In the genomic region with DNA sequence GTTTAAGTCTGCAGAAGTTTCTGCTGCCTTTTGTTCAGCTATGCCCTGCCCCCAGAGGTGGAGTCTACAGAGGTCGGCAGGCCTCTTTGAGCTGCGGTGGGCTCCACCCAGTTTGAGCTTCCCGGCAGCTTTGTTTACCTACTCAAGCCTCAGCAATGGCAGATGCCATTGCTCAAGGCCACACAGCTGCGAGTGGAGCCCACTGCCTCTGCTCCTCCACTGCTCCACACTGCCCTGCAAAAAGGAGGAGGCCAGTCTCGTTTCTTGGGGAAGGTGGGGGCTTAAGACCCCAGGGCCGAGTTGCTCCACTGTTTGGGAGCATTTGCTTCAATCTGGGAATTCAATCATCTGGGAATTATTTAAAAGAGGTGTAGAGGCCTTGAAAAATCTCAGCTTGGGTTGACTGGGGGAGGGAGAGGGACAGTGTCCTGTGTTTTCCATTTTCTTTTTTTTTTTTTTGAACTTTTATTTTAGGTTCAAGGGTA, we compare ENCODE assay signal across 1 cellular context.
TF ChIP-seq lines count a peak whose summit lies in the region.

No MANE protein-coding gene starts in this region.

TF ChIP-seq in HepG2, 621 proteins besides CTCF, POLR2A, EP300 and RAD21 (continued from another document and continues in another):
- TF ChIP-seq, protein P1, sequence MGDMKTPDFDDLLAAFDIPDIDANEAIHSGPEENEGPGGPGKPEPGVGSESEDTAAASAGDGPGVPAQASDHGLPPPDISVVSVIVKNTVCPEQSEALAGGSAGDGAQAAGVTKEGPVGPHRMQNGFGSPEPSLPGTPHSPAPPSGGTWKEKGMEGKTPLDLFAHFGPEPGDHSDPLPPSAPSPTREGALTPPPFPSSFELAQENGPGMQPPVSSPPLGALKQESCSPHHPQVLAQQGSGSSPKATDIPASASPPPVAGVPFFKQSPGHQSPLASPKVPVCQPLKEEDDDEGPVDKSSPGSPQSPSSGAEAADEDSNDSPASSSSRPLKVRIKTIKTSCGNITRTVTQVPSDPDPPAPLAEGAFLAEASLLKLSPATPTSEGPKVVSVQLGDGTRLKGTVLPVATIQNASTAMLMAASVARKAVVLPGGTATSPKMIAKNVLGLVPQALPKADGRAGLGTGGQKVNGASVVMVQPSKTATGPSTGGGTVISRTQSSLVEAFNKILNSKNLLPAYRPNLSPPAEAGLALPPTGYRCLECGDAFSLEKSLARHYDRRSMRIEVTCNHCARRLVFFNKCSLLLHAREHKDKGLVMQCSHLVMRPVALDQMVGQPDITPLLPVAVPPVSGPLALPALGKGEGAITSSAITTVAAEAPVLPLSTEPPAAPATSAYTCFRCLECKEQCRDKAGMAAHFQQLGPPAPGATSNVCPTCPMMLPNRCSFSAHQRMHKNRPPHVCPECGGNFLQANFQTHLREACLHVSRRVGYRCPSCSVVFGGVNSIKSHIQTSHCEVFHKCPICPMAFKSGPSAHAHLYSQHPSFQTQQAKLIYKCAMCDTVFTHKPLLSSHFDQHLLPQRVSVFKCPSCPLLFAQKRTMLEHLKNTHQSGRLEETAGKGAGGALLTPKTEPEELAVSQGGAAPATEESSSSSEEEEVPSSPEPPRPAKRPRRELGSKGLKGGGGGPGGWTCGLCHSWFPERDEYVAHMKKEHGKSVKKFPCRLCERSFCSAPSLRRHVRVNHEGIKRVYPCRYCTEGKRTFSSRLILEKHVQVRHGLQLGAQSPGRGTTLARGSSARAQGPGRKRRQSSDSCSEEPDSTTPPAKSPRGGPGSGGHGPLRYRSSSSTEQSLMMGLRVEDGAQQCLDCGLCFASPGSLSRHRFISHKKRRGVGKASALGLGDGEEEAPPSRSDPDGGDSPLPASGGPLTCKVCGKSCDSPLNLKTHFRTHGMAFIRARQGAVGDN (CRISPR knock-in tag; IDR thresholded peaks at IDR 0.05): peak; percentile 79
- TF ChIP-seq, protein P2, sequence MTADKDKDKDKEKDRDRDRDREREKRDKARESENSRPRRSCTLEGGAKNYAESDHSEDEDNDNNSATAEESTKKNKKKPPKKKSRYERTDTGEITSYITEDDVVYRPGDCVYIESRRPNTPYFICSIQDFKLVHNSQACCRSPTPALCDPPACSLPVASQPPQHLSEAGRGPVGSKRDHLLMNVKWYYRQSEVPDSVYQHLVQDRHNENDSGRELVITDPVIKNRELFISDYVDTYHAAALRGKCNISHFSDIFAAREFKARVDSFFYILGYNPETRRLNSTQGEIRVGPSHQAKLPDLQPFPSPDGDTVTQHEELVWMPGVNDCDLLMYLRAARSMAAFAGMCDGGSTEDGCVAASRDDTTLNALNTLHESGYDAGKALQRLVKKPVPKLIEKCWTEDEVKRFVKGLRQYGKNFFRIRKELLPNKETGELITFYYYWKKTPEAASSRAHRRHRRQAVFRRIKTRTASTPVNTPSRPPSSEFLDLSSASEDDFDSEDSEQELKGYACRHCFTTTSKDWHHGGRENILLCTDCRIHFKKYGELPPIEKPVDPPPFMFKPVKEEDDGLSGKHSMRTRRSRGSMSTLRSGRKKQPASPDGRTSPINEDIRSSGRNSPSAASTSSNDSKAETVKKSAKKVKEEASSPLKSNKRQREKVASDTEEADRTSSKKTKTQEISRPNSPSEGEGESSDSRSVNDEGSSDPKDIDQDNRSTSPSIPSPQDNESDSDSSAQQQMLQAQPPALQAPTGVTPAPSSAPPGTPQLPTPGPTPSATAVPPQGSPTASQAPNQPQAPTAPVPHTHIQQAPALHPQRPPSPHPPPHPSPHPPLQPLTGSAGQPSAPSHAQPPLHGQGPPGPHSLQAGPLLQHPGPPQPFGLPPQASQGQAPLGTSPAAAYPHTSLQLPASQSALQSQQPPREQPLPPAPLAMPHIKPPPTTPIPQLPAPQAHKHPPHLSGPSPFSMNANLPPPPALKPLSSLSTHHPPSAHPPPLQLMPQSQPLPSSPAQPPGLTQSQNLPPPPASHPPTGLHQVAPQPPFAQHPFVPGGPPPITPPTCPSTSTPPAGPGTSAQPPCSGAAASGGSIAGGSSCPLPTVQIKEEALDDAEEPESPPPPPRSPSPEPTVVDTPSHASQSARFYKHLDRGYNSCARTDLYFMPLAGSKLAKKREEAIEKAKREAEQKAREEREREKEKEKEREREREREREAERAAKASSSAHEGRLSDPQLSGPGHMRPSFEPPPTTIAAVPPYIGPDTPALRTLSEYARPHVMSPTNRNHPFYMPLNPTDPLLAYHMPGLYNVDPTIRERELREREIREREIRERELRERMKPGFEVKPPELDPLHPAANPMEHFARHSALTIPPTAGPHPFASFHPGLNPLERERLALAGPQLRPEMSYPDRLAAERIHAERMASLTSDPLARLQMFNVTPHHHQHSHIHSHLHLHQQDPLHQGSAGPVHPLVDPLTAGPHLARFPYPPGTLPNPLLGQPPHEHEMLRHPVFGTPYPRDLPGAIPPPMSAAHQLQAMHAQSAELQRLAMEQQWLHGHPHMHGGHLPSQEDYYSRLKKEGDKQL (CRISPR knock-in tag; IDR thresholded peaks at IDR 0.05; ENCODE audit: low read depth): no peak
- TF ChIP-seq GPN1 (CRISPR knock-in tag; IDR thresholded peaks at IDR 0.05; ENCODE audit: borderline replicate concordance): no peak
- peak; percentile 69 for TF ChIP-seq CEBPB (IDR thresholded peaks at IDR 0.05; ENCODE audit: borderline replicate concordance, low read depth, low read length)
- peak; percentile 65; the same call in 1 of the 2 replicates for TF ChIP-seq ZNF792 (CRISPR knock-in tag; IDR thresholded peaks at IDR 0.05)
- no peak for TF ChIP-seq ZBTB8A (CRISPR knock-in tag; IDR thresholded peaks at IDR 0.05; ENCODE audit: borderline replicate concordance, low read depth)
- peak; percentile 84 for TF ChIP-seq ISL2 (CRISPR knock-in tag; IDR thresholded peaks at IDR 0.05)
- no peak for TF ChIP-seq NFYC (CRISPR knock-in tag; IDR thresholded peaks at IDR 0.05)
- TF ChIP-seq ELF3 (CRISPR knock-in tag; IDR thresholded peaks at IDR 0.05): peak; percentile 41; the same call in 1 of the 2 replicates
- TF ChIP-seq, protein P3, sequence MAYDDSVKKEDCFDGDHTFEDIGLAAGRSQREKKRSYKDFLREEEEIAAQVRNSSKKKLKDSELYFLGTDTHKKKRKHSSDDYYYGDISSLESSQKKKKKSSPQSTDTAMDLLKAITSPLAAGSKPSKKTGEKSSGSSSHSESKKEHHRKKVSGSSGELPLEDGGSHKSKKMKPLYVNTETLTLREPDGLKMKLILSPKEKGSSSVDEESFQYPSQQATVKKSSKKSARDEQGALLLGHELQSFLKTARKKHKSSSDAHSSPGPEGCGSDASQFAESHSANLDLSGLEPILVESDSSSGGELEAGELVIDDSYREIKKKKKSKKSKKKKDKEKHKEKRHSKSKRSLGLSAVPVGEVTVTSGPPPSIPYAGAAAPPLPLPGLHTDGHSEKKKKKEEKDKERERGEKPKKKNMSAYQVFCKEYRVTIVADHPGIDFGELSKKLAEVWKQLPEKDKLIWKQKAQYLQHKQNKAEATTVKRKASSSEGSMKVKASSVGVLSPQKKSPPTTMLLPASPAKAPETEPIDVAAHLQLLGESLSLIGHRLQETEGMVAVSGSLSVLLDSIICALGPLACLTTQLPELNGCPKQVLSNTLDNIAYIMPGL (CRISPR knock-in tag; IDR thresholded peaks at IDR 0.05; ENCODE audit: borderline replicate concordance in 1 of 2, low read depth in 1 of 2): peak; percentile 29 to 48; a peak in 1 of 4 replicates
- TF ChIP-seq, protein P4, sequence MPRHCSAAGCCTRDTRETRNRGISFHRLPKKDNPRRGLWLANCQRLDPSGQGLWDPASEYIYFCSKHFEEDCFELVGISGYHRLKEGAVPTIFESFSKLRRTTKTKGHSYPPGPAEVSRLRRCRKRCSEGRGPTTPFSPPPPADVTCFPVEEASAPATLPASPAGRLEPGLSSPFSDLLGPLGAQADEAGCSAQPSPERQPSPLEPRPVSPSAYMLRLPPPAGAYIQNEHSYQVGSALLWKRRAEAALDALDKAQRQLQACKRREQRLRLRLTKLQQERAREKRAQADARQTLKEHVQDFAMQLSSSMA (CRISPR knock-in tag; IDR thresholded peaks at IDR 0.05): no peak
- peak; percentile 53; the same call in 1 of the 2 replicates for TF ChIP-seq TARDBP (CRISPR knock-in tag; IDR thresholded peaks at IDR 0.05)
- TF ChIP-seq ZNF678 (CRISPR knock-in tag; IDR thresholded peaks at IDR 0.05): 0 out of 2 replicates have a peak, but pooled peaks have one; percentile 48
- TF ChIP-seq ZFP1 (CRISPR knock-in tag; IDR thresholded peaks at IDR 0.05): no peak
- TF ChIP-seq TBX2 (CRISPR knock-in tag; IDR thresholded peaks at IDR 0.05; ENCODE audit: borderline replicate concordance): peak; percentile 88
- TF ChIP-seq MXD4 (CRISPR knock-in tag; IDR thresholded peaks at IDR 0.05): peak; percentile 60; the same call in 1 of the 2 replicates
- 0 out of 2 replicates have a peak, but pooled peaks have one; percentile 25 for TF ChIP-seq STAT5B (CRISPR knock-in tag; IDR thresholded peaks at IDR 0.05)
- peak; percentile 79 for TF ChIP-seq RXRB (CRISPR knock-in tag; IDR thresholded peaks at IDR 0.05; ENCODE audit: borderline replicate concordance)
- TF ChIP-seq, protein P5, sequence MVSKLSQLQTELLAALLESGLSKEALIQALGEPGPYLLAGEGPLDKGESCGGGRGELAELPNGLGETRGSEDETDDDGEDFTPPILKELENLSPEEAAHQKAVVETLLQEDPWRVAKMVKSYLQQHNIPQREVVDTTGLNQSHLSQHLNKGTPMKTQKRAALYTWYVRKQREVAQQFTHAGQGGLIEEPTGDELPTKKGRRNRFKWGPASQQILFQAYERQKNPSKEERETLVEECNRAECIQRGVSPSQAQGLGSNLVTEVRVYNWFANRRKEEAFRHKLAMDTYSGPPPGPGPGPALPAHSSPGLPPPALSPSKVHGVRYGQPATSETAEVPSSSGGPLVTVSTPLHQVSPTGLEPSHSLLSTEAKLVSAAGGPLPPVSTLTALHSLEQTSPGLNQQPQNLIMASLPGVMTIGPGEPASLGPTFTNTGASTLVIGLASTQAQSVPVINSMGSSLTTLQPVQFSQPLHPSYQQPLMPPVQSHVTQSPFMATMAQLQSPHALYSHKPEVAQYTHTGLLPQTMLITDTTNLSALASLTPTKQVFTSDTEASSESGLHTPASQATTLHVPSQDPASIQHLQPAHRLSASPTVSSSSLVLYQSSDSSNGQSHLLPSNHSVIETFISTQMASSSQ (IDR thresholded peaks at IDR 0.05; ENCODE audit: low read depth): peak; percentile 48; the same call in 1 of the 2 replicates
- TF ChIP-seq, protein P5 (CRISPR knock-in tag; IDR thresholded peaks at IDR 0.05; ENCODE audit: borderline replicate concordance): peak; percentile 69; the same call in 1 of the 2 replicates
- no peak for TF ChIP-seq ZNF382 (CRISPR knock-in tag; IDR thresholded peaks at IDR 0.05; ENCODE audit: borderline replicate concordance)
- TF ChIP-seq, protein P6, sequence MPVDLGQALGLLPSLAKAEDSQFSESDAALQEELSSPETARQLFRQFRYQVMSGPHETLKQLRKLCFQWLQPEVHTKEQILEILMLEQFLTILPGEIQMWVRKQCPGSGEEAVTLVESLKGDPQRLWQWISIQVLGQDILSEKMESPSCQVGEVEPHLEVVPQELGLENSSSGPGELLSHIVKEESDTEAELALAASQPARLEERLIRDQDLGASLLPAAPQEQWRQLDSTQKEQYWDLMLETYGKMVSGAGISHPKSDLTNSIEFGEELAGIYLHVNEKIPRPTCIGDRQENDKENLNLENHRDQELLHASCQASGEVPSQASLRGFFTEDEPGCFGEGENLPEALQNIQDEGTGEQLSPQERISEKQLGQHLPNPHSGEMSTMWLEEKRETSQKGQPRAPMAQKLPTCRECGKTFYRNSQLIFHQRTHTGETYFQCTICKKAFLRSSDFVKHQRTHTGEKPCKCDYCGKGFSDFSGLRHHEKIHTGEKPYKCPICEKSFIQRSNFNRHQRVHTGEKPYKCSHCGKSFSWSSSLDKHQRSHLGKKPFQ (CRISPR knock-in tag; IDR thresholded peaks at IDR 0.05; ENCODE audit: insufficient replicate concordance): no peak
- TF ChIP-seq SALL2 (CRISPR knock-in tag; IDR thresholded peaks at IDR 0.05): peak; percentile 38; the same call in 1 of the 2 replicates
- TF ChIP-seq IKZF1 (IDR thresholded peaks at IDR 0.05): no peak
- TF ChIP-seq SP5 (CRISPR knock-in tag; IDR thresholded peaks at IDR 0.05; ENCODE audit: borderline replicate concordance, low read depth): peak; percentile 95
- TF ChIP-seq AGO2 (optimal IDR thresholded peaks at IDR 0.05; ENCODE audit: low read depth, low read length): no peak
- peak; percentile 50; the same call in 1 of the 2 replicates for TF ChIP-seq ZNF430 (CRISPR knock-in tag; IDR thresholded peaks at IDR 0.05)
- peak; percentile 76 for TF ChIP-seq TAF1 (CRISPR knock-in tag; IDR thresholded peaks at IDR 0.05)
- TF ChIP-seq SMYD3 (CRISPR knock-in tag; IDR thresholded peaks at IDR 0.05): no peak
- TF ChIP-seq ZNF749 (CRISPR knock-in tag; IDR thresholded peaks at IDR 0.05; ENCODE audit: borderline replicate concordance): no peak
- TF ChIP-seq NFE2 (CRISPR knock-in tag; IDR thresholded peaks at IDR 0.05): no peak
- TF ChIP-seq, protein P7, sequence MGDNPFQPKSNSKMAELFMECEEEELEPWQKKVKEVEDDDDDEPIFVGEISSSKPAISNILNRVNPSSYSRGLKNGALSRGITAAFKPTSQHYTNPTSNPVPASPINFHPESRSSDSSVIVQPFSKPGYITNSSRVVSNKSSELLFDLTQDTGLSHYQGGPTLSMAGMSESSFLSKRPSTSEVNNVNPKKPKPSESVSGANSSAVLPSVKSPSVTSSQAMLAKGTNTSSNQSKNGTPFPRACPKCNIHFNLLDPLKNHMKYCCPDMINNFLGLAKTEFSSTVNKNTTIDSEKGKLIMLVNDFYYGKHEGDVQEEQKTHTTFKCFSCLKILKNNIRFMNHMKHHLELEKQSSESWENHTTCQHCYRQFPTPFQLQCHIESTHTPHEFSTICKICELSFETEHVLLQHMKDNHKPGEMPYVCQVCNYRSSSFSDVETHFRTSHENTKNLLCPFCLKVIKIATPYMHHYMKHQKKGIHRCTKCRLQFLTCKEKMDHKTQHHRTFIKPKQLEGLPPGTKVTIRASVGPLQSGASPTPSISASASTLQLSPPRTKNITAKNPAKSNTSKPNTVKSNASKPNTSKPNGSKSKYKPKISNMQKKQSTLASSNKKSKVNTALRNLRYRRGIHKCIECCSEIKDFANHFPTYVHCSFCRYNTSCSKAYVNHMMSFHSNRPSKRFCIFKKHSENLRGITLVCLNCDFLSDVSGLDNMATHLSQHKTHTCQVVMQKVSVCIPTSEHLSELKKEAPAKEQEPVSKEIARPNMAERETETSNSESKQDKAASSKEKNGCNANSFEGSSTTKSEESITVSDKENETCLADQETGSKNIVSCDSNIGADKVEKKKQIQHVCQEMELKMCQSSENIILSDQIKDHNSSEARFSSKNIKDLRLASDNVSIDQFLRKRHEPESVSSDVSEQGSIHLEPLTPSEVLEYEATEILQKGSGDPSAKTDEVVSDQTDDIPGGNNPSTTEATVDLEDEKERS (CRISPR knock-in tag; IDR thresholded peaks at IDR 0.05): peak; percentile 27; the same call in 1 of the 2 replicates
